Comparison of ENCODE assay signal across 8 cellular contexts in the genomic region with DNA sequence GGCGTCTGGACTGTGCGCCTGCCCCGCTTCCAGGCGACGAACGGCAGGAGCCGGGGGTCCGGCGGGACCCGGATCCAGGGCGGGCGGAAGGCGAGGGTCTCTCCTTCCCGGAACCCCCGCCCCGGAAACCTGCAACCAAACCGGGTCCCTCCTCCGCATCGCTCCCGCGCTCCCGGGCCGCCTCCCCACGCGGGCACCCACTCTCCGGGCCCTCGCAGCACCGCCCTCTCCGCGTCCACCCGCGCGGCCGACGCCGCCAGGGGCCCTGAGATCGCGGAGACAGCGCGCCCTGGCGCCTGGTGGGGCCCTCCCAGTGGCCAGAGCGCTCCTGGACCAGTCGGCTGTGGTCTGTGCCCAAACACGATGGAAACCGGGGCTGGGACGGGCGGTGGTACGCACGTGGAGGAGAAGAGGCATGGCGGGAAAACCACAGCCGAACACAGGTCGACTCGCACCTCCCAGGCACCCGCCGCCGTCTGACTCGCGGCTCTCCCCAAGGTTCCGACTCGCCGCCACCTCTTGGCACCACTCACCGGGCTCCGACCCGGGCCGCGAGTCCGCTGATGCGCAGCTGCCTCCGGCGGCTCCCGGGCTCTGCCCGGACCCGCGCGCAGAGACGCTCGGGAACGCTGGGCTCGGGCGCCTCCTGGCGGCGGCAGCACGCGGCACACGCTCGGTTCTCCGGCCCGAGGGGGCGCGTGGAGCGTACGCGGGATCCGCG. TPM values are rescaled to one million over a fixed set of nuclear protein-coding genes. Genes with fewer than 3 reads are reported as not detected.
A peak's percentile ranks its signal among the peaks of the same experiment; 100 is the strongest.
DNase-seq lines count a peak whose midpoint lies in the region; ATAC-seq and TF ChIP-seq lines count a peak whose summit lies in the region.

No MANE protein-coding gene starts in this region.

- H3K36me3 Mint-ChIP-seq in activated T-cell treated with anti-CD3 and anti-CD28 coated beads, Interleukin-2, amount 50 U/mL, for 24 hours (ENCODE audit: low read depth), result no peaks in the 10 kb centered on the region
- peaks cover 0 to 2% (median 0%) of the 10 kb centered on the region in 5 donors for H3K36me3 Mint-ChIP-seq in naive thymus-derived CD4-positive, alpha-beta T cell
- no peaks in the 10 kb centered on the region for H3K36me3 Mint-ChIP-seq in stimulated activated naive B cell treated with anti-CD40 and anti-IgM and Interleukin-4, amounts not matched to agents 10 μg/mL and 1 μg/mL and 100 μg/mL, for 72 hours

- no peaks in the 10 kb centered on the region for H3K36me3 ChIP-seq in esophagus muscularis mucosa
- H3K36me3 ChIP-seq in naive thymus-derived CD4-positive, alpha-beta T cell (ENCODE audit: control insufficient read depth in 2 of 3, insufficient read depth in 3 of 3, low read length in 3 of 3), result no peaks in the 10 kb centered on the region

- peak overlapping the region; percentile 64 for H3K4me3 Mint-ChIP-seq in activated T-cell treated with anti-CD3 and anti-CD28 coated beads, Interleukin-2, amount 50 U/mL, for 24 hours
- H3K4me3 Mint-ChIP-seq in naive thymus-derived CD4-positive, alpha-beta T cell, result peak overlapping the region in 9 of 10 donors; percentile 28 to 84 (median 76)
- peak overlapping the region; percentile 66 to 70 for H3K4me3 Mint-ChIP-seq in stimulated activated naive B cell treated with anti-CD40 and anti-IgM and Interleukin-4, amounts not matched to agents 10 μg/mL and 1 μg/mL and 100 μg/mL, for 72 hours

- H3K4me1 ChIP-seq in esophagus muscularis mucosa, result peaks cover 29 to 42% (median 37%) of the 10 kb centered on the region in 4 donors
- H3K4me1 ChIP-seq in naive thymus-derived CD4-positive, alpha-beta T cell (ENCODE audit: control insufficient read depth in 2 of 2, insufficient read depth in 2 of 2, low read length in 2 of 2), result peaks cover 10 to 17% of the 10 kb centered on the region in 2 donors

- H3K9me3 ChIP-seq in esophagus muscularis mucosa, result no peaks in the 10 kb centered on the region
- H3K9me3 ChIP-seq in naive thymus-derived CD4-positive, alpha-beta T cell (ENCODE audit: control insufficient read depth in 2 of 3, low read length in 3 of 3), result no peaks in the 10 kb centered on the region

- no peak for TF ChIP-seq EP300 in esophagus muscularis mucosa (IDR thresholded peaks at IDR 0.05)

- peak; percentile 94 for TF ChIP-seq CTCF in GM13977 (IDR thresholded peaks at IDR 0.05; ENCODE audit: extremely low read depth, insufficient read depth, missing control alignments)
- peak; percentile 50 to 73 (median 71) for TF ChIP-seq CTCF in esophagus muscularis mucosa (IDR thresholded peaks at IDR 0.05)

- peak overlapping the region; percentile 40 to 58 (median 44) for H3K4me3 ChIP-seq in esophagus muscularis mucosa
- peak overlapping the region; percentile 55 for H3K4me3 ChIP-seq in naive thymus-derived CD4-positive, alpha-beta T cell (ENCODE audit: low read length)

- H3K27me3 Mint-ChIP-seq in activated T-cell treated with anti-CD3 and anti-CD28 coated beads, Interleukin-2, amount 50 U/mL, for 24 hours, result peaks cover 71% of the 10 kb centered on the region
- peaks cover 53 to 59% (median 57%) of the 10 kb centered on the region in 5 donors for H3K27me3 Mint-ChIP-seq in naive thymus-derived CD4-positive, alpha-beta T cell
- H3K27me3 Mint-ChIP-seq in stimulated activated naive B cell treated with anti-CD40 and anti-IgM and Interleukin-4, amounts not matched to agents 10 μg/mL and 1 μg/mL and 100 μg/mL, for 72 hours, result peaks cover 64 to 94% of the 10 kb centered on the region in 2 donors

- DNase-seq in GM13977 (ENCODE audit: low spot score) (peak; percentile 89), NCI-H2171 (lab: John Stamatoyannopoulos, UW) (peak; percentile 71), esophagus muscularis mucosa (ENCODE audit: extremely low spot score) (no peak), T1000 (lab: John Stamatoyannopoulos, UW) (no peak)
- DNase-seq in activated T-cell treated with anti-CD3 and anti-CD28 coated beads, Interleukin-2, amount 50 U/mL, for 24 hours, result peak; percentile 87
- DNase-seq in naive thymus-derived CD4-positive, alpha-beta T cell, result peak; percentile 35 to 79 (median 68)
- DNase-seq in stimulated activated naive B cell treated with anti-CD40 and anti-IgM and Interleukin-4, amounts not matched to agents 10 μg/mL and 1 μg/mL and 100 μg/mL, for 72 hours, result peak; percentile 41

- ATAC-seq in naive thymus-derived CD4-positive, alpha-beta T cell, result peak; percentile 85
- ATAC-seq in stimulated activated naive B cell treated with anti-CD40 and anti-IgM and Interleukin-4, amounts not matched to agents 10 μg/mL and 1 μg/mL and 100 μg/mL, for 72 hours (replicated peaks), result peak; percentile 44 to 53
- ATAC-seq in HG02973 (IDR thresholded peaks at IDR 0.05; ENCODE audit: unreplicated experiment), result no peak

- in situ Hi-C loops in GM13977 (cut with MboI; ENCODE audit: low pct_unique_long_range_greater_than_20kb, low sequenced_read_pairs, unreplicated experiment), result loop anchor here (10.0 to 25.0 kb wide), 3 partner anchors 394 to 1144 kb away; partner anchors contain the start of genes INSM1 and LINC00237

- no peak for TF ChIP-seq POLR2A in esophagus muscularis mucosa (IDR thresholded peaks at IDR 0.05; ENCODE audit: low read depth)

- intact Hi-C loops in esophagus muscularis mucosa (cut with DNase I), result loop anchor here (2.0 to 5.0 kb wide), 3 partner anchors 269 to 669 kb away; no protein-coding TSS in a partner anchor
- intact Hi-C loops in naive thymus-derived CD4-positive, alpha-beta T cell (cut with micrococcal nuclease), result loop anchor here (1.0 to 10.0 kb wide), 12 partner anchors 15 to 1421 kb away; partner anchors contain the start of genes INSM1 (in 1 of the 2), KIZ (in 1 of the 2), NKX2-4 (in 1 of the 2) and XRN2 (in 1 of the 2)

- peaks cover 38% of the 10 kb centered on the region for H3K4me1 Mint-ChIP-seq in activated T-cell treated with anti-CD3 and anti-CD28 coated beads, Interleukin-2, amount 50 U/mL, for 24 hours (ENCODE audit: low read depth)
- peaks cover 2 to 46% (median 36%) of the 10 kb centered on the region in 7 donors for H3K4me1 Mint-ChIP-seq in naive thymus-derived CD4-positive, alpha-beta T cell
- peaks cover 19 to 44% of the 10 kb centered on the region in 2 donors for H3K4me1 Mint-ChIP-seq in stimulated activated naive B cell treated with anti-CD40 and anti-IgM and Interleukin-4, amounts not matched to agents 10 μg/mL and 1 μg/mL and 100 μg/mL, for 72 hours

- 2% methylated on average over 25 of the region's 95 CpGs for WGBS in esophagus muscularis mucosa

- H3K27me3 ChIP-seq in esophagus muscularis mucosa, result peaks cover 0 to 97% (median 55%) of the 10 kb centered on the region in 4 donors
- peaks cover 7 to 29% of the 10 kb centered on the region in 2 donors for H3K27me3 ChIP-seq in naive thymus-derived CD4-positive, alpha-beta T cell (ENCODE audit: control insufficient read depth in 2 of 2, insufficient read depth in 2 of 2, low read length in 2 of 2)

- no peak overlapping the region for H3K27ac ChIP-seq in esophagus muscularis mucosa (replicated peaks in 1 of 4)
- no peak overlapping the region for H3K27ac ChIP-seq in naive thymus-derived CD4-positive, alpha-beta T cell (ENCODE audit: low read depth, low read length)

- H3K27ac Mint-ChIP-seq in activated T-cell treated with anti-CD3 and anti-CD28 coated beads, Interleukin-2, amount 50 U/mL, for 24 hours, result peak overlapping the region; percentile 64
- H3K27ac Mint-ChIP-seq in naive thymus-derived CD4-positive, alpha-beta T cell, result peak overlapping the region in 3 of 9 donors; percentile 59 to 82 (median 70)
- peak overlapping the region; percentile 90 for H3K27ac Mint-ChIP-seq in stimulated activated naive B cell treated with anti-CD40 and anti-IgM and Interleukin-4, amounts not matched to agents 10 μg/mL and 1 μg/mL and 100 μg/mL, for 72 hours

- CTCF ChIA-PET in naive thymus-derived CD4-positive, alpha-beta T cell (lab: Charles Lee), result interaction anchor here (0.6 to 4.3 kb wide), 10 partner anchors 10 to 652 kb away, joined by 3 to 70 read pairs (median 7); no protein-coding TSS in a partner anchor

- POLR2A ChIA-PET in naive thymus-derived CD4-positive, alpha-beta T cell (lab: Charles Lee), result interaction anchor here (0.5 kb wide), 1 partner anchor 29 kb away, joined by 3 read pairs; no protein-coding TSS in a partner anchor

- no peaks in the 10 kb centered on the region for H3K9me3 Mint-ChIP-seq in activated T-cell treated with anti-CD3 and anti-CD28 coated beads, Interleukin-2, amount 50 U/mL, for 24 hours
- peaks cover 0 to 2% (median 0%) of the 10 kb centered on the region in 11 donors for H3K9me3 Mint-ChIP-seq in naive thymus-derived CD4-positive, alpha-beta T cell
- no peaks in the 10 kb centered on the region for H3K9me3 Mint-ChIP-seq in stimulated activated naive B cell treated with anti-CD40 and anti-IgM and Interleukin-4, amounts not matched to agents 10 μg/mL and 1 μg/mL and 100 μg/mL, for 72 hours

RNA-seq across cellular contexts. Expression of gene NKX2-2, which starts 7.9 kb away (rescaled TPM):
- not detected for total RNA-seq in esophagus muscularis mucosa
- not detected for total RNA-seq in naive thymus-derived CD4-positive, alpha-beta T cell
- not detected for polyA plus RNA-seq in naive thymus-derived CD4-positive, alpha-beta T cell

Comparison
In these comparisons a context has a peak if more than half of its experiments do, and no peak if none do; other contexts are left out.
1. DNase-seq: peak in GM13977 (single experiment), NCI-H2171 (single experiment), activated T-cell treated with anti-CD3 and anti-CD28 coated beads, Interleukin-2, amount 50 U/mL, for 24 hours (single experiment), naive thymus-derived CD4-positive, alpha-beta T cell (9 of 9) and stimulated activated naive B cell treated with anti-CD40 and anti-IgM and Interleukin-4, amounts not matched to agents 10 μg/mL and 1 μg/mL and 100 μg/mL, for 72 hours (single experiment); none in esophagus muscularis mucosa (single experiment) and T1000 (single experiment).
2. Peak in every context shown above with its lines, with median percentiles within 50 percentile points of each other: H3K4me3 Mint-ChIP-seq.